Comparison of ENCODE assay signal across 23 cellular contexts in the genomic region with DNA sequence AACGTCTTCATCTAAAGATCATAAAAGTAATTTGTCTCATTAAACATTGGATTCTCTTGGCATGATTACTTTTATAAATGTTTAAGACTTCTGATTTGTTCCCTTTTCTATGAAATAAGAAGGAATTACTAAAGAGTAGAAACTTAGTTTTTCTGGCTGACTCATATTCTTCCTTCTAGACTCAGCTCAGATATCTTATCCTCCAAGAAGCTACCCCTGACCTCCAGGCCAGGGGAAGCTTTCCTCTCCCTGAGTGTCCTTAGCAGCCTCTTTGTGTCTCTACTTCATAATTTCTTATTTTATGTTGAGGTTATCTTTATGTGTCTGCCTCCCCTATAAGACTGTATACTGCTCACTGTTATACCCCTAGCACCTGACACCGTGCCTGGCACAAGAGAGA.
"Had no signal": no experiment of that assay in that cellular context is flagged by ENCODE, and none has a peak within 500 bp of the region (broad histone marks: within the 10 kb centered on the region; RNA-seq: fewer than 3 reads in every experiment).

No MANE protein-coding gene starts in this region.

- H3K36me3 Mint-ChIP-seq: brain, memory B cell, WTC11 had no signal

- H3K27me3 ChIP-seq: foreskin keratinocyte, ovary, tibial nerve had no signal

- H3K4me3 ChIP-seq: coronary artery, mucosa of descending colon, ovary, tibial nerve had no signal

- H3K36me3 ChIP-seq: ovary, tibial nerve had no signal

- H3K27me3 Mint-ChIP-seq: brain had no signal

- H3K27ac Mint-ChIP-seq: activated naive CD8-positive, alpha-beta T cell treated with anti-CD3 and anti-CD28 coated beads, Interleukin-2, amount 10 ng/mL, durations not matched to agents 7 days and 5 days; activated T-helper 1 cell treated with anti-CD3 and anti-CD28 coated beads, Interleukin-12 subunit alpha, Interleukin-12 subunit beta, Interleukin-2, Interleukin-4 antibody, amounts not matched to agents 30 ng/mL and 10 ng/mL and 1 ng/mL, durations not matched to agents 14 hours and 24 hours and 36 hours; memory B cell; naive thymus-derived CD4-positive, alpha-beta T cell; WTC11 had no signal

- H3K9me3 Mint-ChIP-seq: activated T-helper 1 cell treated with anti-CD3 and anti-CD28 coated beads, Interleukin-12 subunit alpha, Interleukin-12 subunit beta, Interleukin-2, Interleukin-4 antibody, amounts not matched to agents 30 ng/mL and 10 ng/mL and 1 ng/mL, durations not matched to agents 14 hours and 24 hours and 36 hours; brain; memory B cell; WTC11 had no signal

- DNase-seq: activated CD4-positive, alpha-beta T cell treated with anti-CD3 and anti-CD28 coated beads for 48 hours; activated CD8-positive, alpha-beta memory T cell treated with anti-CD3 and anti-CD28 coated beads, Interleukin-2, amount 50 U/mL, for 48 hours; activated naive CD4-positive, alpha-beta T cell; activated naive CD8-positive, alpha-beta T cell treated with anti-CD3 and anti-CD28 coated beads, Interleukin-2, amount 10 ng/mL, durations not matched to agents 7 days and 5 days; central memory CD4-positive, alpha-beta T cell; effector CD4-positive, alpha-beta T cell; foreskin keratinocyte; glutamatergic neuron; hypothalamus; kidney; left ventricle myocardium superior; mucosa of descending colon; naive thymus-derived CD4-positive, alpha-beta T cell; ovary; stimulated activated CD4-positive, alpha-beta T cell treated with anti-CD3 and anti-CD28 coated beads, Interleukin-12 subunit alpha, Interleukin-12 subunit beta, amount 100 ng/mL, for 4 hours; stimulated activated CD4-positive, alpha-beta T cell treated with anti-CD3 and anti-CD28 coated beads, Interleukin-2, amount 100 ng/mL, for 24 hours; T-helper 1 cell had no signal

- H3K4me3 Mint-ChIP-seq: activated naive CD8-positive, alpha-beta T cell treated with anti-CD3 and anti-CD28 coated beads, Interleukin-2, amount 10 ng/mL, durations not matched to agents 7 days and 5 days; activated T-helper 1 cell treated with anti-CD3 and anti-CD28 coated beads, Interleukin-12 subunit alpha, Interleukin-12 subunit beta, Interleukin-2, Interleukin-4 antibody, amounts not matched to agents 30 ng/mL and 10 ng/mL and 1 ng/mL, durations not matched to agents 14 hours and 24 hours and 36 hours; brain; memory B cell; naive thymus-derived CD4-positive, alpha-beta T cell; WTC11 had no signal

- ATAC-seq: foreskin keratinocyte; left ventricle myocardium superior; mucosa of descending colon; naive thymus-derived CD4-positive, alpha-beta T cell had no signal

- H3K27ac ChIP-seq: coronary artery, foreskin keratinocyte, ovary, tibial nerve had no signal

- H3K4me1 Mint-ChIP-seq: memory B cell had no signal

- H3K4me1 ChIP-seq: foreskin keratinocyte, tibial nerve had no signal

- H3K9me3 ChIP-seq: mucosa of descending colon, ovary, tibial nerve had no signal
